28 cellular contexts compared by ENCODE assay signal in genomic region chr5:93019896-93020295, GRCh38.
"Had no signal": no experiment of that assay in that cellular context is flagged by ENCODE, and none has a peak within 500 bp of the region (broad histone marks: within the 10 kb centered on the region; RNA-seq: fewer than 3 reads in every experiment).

No MANE protein-coding gene starts in this region.

- ATAC-seq: activated naive CD4-positive, alpha-beta T cell treated with anti-CD3 and anti-CD28 coated beads, Interleukin-2, amount 50 U/mL, for 72 hours; activated T-cell treated with anti-CD3 and anti-CD28 coated beads, Interleukin-2, amount 50 U/mL, for 72 hours; esophagus mucosa; WTC11 had no signal

- FAIRE-seq: astrocyte, bronchial epithelial cell, frontal cortex had no signal

- H3K36me3 ChIP-seq: brain microvascular endothelial cell had no signal

- H3K4me3 ChIP-seq: coronary artery, dorsolateral prefrontal cortex had no signal

- DNase-seq: activated CD4-positive, alpha-beta memory T cell treated with anti-CD3 and anti-CD28 coated beads, Interleukin-2, amount 10 ng/mL, durations not matched to agents 7 days and 5 days; activated CD4-positive, alpha-beta T cell treated with anti-CD3 and anti-CD28 coated beads for 1 hour; activated CD4-positive, alpha-beta T cell treated with anti-CD3 and anti-CD28 coated beads for 4 hours; activated CD4-positive, alpha-beta T cell treated with anti-CD3 and anti-CD28 coated beads, Interleukin-2, amount 10 ng/mL, durations not matched to agents 7 days and 5 days; activated CD4-positive, alpha-beta T cell treated with anti-CD3 and anti-CD28 coated beads, Interleukin-2, amount 50 U/mL, for 4 hours; activated CD8-positive, alpha-beta memory T cell treated with anti-CD3 and anti-CD28 coated beads, Interleukin-2, amount 50 U/mL, for 48 hours; activated gamma-delta T cell; activated naive CD4-positive, alpha-beta T cell; activated naive CD4-positive, alpha-beta T cell treated with anti-CD3 and anti-CD28 coated beads, Interleukin-2, amount 10 ng/mL, durations not matched to agents 7 days and 5 days; activated naive CD8-positive, alpha-beta T cell treated with anti-CD3 and anti-CD28 coated beads, Interleukin-2, amount 10 ng/mL, durations not matched to agents 7 days and 5 days; activated T-cell treated with anti-CD3 and anti-CD28 coated beads for 4 hours; activated T-cell treated with anti-CD3 and anti-CD28 coated beads, Interleukin-2, amount 50 U/mL, for 24 hours; activated T-cell treated with anti-CD3 and anti-CD28 coated beads, Interleukin-2, amount 50 U/mL, for 72 hours; anterior cingulate cortex; brain microvascular endothelial cell; dorsolateral prefrontal cortex; effector memory CD4-positive, alpha-beta T cell; endodermal cell; foreskin fibroblast; head of caudate nucleus; hippocampal formation had no signal

- H3K27me3 ChIP-seq: brain microvascular endothelial cell, dorsolateral prefrontal cortex had no signal

- H3K27ac ChIP-seq: brain microvascular endothelial cell, coronary artery, dorsolateral prefrontal cortex had no signal
